1 cellular context compared by ENCODE assay signal in the genomic region with DNA sequence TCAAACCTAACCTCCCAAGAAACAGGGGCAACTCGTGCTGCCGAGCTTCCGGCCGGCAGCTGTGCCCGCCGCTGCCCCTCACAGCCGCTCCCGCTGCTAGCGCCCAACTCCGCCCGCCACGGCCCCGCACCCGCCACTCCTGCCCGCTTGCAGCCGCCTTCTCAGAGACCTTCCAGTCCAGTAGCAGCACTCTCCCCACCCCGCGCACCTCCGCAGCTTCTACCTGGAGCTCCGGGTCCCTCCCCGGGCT.
TF ChIP-seq lines count a peak whose summit lies in the region.

No MANE protein-coding gene starts in this region.

TF ChIP-seq in HepG2, 621 proteins besides CTCF, POLR2A, EP300 and RAD21 (continued from another document and continues in another):
- TF ChIP-seq TFAP4 (IDR thresholded peaks at IDR 0.05; ENCODE audit: borderline replicate concordance, low read depth) (no peak), SMAD9 (CRISPR knock-in tag; IDR thresholded peaks at IDR 0.05) (no peak; the same call in 1 of the 2 replicates), PHF20 (CRISPR knock-in tag; IDR thresholded peaks at IDR 0.05) (peak; percentile 78), RXRA (CRISPR knock-in tag; IDR thresholded peaks at IDR 0.05) (no peak), HNRNPL (IDR thresholded peaks at IDR 0.05; ENCODE audit: low read depth, low read length) (peak; percentile 80; the same call in 1 of the 2 replicates), CBFB (CRISPR knock-in tag; IDR thresholded peaks at IDR 0.05) (no peak), EEA1 (CRISPR knock-in tag; IDR thresholded peaks at IDR 0.05; ENCODE audit: borderline replicate concordance) (peak; percentile 25; the same call in 1 of the 2 replicates), GTF3A (CRISPR knock-in tag; conservative IDR thresholded peaks at IDR 0.05) (no peak), MXI1 (IDR thresholded peaks at IDR 0.05; ENCODE audit: borderline replicate concordance, low read depth, low read length) (no peak; the same call in 2 of the 3 replicates), BCL6 (CRISPR knock-in tag; IDR thresholded peaks at IDR 0.05) (no peak; the same call in 1 of the 2 replicates), ZNF292 (CRISPR knock-in tag; IDR thresholded peaks at IDR 0.05; ENCODE audit: borderline replicate concordance, low read depth) (peak; percentile 94; the same call in 1 of the 2 replicates), CCDC6 (CRISPR knock-in tag; IDR thresholded peaks at IDR 0.05) (no peak; the same call in 1 of the 2 replicates), KAT8 (CRISPR knock-in tag; IDR thresholded peaks at IDR 0.05) (no peak), PPARG (CRISPR knock-in tag; conservative IDR thresholded peaks at IDR 0.05) (no peak), KLF9 (CRISPR knock-in tag; IDR thresholded peaks at IDR 0.05; ENCODE audit: low read depth) (no peak), MEF2D (CRISPR knock-in tag; IDR thresholded peaks at IDR 0.05) (no peak), GMEB2 (CRISPR knock-in tag; IDR thresholded peaks at IDR 0.05; ENCODE audit: low read depth) (no peak), SNRNP70 (IDR thresholded peaks at IDR 0.05; ENCODE audit: low read depth, low read length) (no peak), PHF8 (CRISPR knock-in tag; IDR thresholded peaks at IDR 0.05) (peak; percentile 77; the same call in 1 of the 2 replicates), MXD4 (CRISPR knock-in tag; IDR thresholded peaks at IDR 0.05) (no peak), ZZZ3 (CRISPR knock-in tag; IDR thresholded peaks at IDR 0.05; ENCODE audit: borderline replicate concordance) (no peak), CERS6 (CRISPR knock-in tag; IDR thresholded peaks at IDR 0.05) (no peak), RBM22 (optimal IDR thresholded peaks at IDR 0.05; ENCODE audit: low read length) (no peak), HOXA3 (CRISPR knock-in tag; IDR thresholded peaks at IDR 0.05) (no peak), HES4 (CRISPR knock-in tag; IDR thresholded peaks at IDR 0.05; ENCODE audit: borderline replicate concordance) (no peak), TGIF2 (CRISPR knock-in tag; IDR thresholded peaks at IDR 0.05) (peak; percentile 74; the same call in 1 of the 2 replicates), ZNF7 (CRISPR knock-in tag; IDR thresholded peaks at IDR 0.05) (no peak), AFF4 (CRISPR knock-in tag; IDR thresholded peaks at IDR 0.05) (no peak), ZNF841 (CRISPR knock-in tag; IDR thresholded peaks at IDR 0.05; ENCODE audit: borderline replicate concordance) (no peak), ZNF720 (CRISPR knock-in tag; IDR thresholded peaks at IDR 0.05) (no peak), KDM6A (CRISPR knock-in tag; IDR thresholded peaks at IDR 0.05; ENCODE audit: low read depth) (no peak), SRSF4 (IDR thresholded peaks at IDR 0.05; ENCODE audit: low read depth, low read length, poor library complexity, severe bottlenecking) (no peak), ZNF577 (CRISPR knock-in tag; IDR thresholded peaks at IDR 0.05; ENCODE audit: borderline replicate concordance, low read depth) (no peak), ZNF766 (CRISPR knock-in tag; IDR thresholded peaks at IDR 0.05; ENCODE audit: borderline replicate concordance) (peak; percentile 78; the same call in 1 of the 2 replicates), NR1H2 (CRISPR knock-in tag; IDR thresholded peaks at IDR 0.05; ENCODE audit: borderline replicate concordance, low read depth) (no peak), ZNF317 (CRISPR knock-in tag; IDR thresholded peaks at IDR 0.05) (no peak), STAT6 (CRISPR knock-in tag; IDR thresholded peaks at IDR 0.05; ENCODE audit: borderline replicate concordance) (no peak)
- TF ChIP-seq, protein P1, sequence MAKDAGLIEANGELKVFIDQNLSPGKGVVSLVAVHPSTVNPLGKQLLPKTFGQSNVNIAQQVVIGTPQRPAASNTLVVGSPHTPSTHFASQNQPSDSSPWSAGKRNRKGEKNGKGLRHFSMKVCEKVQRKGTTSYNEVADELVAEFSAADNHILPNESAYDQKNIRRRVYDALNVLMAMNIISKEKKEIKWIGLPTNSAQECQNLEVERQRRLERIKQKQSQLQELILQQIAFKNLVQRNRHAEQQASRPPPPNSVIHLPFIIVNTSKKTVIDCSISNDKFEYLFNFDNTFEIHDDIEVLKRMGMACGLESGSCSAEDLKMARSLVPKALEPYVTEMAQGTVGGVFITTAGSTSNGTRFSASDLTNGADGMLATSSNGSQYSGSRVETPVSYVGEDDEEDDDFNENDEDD (CRISPR knock-in tag; IDR thresholded peaks at IDR 0.05; ENCODE audit: borderline replicate concordance): no peak; the same call in 1 of the 2 replicates
- TF ChIP-seq, protein P2, sequence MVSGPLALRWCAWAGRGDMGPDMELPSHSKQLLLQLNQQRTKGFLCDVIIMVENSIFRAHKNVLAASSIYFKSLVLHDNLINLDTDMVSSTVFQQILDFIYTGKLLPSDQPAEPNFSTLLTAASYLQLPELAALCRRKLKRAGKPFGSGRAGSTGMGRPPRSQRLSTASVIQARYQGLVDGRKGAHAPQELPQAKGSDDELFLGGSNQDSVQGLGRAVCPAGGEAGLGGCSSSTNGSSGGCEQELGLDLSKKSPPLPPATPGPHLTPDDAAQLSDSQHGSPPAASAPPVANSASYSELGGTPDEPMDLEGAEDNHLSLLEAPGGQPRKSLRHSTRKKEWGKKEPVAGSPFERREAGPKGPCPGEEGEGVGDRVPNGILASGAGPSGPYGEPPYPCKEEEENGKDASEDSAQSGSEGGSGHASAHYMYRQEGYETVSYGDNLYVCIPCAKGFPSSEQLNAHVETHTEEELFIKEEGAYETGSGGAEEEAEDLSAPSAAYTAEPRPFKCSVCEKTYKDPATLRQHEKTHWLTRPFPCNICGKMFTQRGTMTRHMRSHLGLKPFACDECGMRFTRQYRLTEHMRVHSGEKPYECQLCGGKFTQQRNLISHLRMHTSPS (CRISPR knock-in tag; IDR thresholded peaks at IDR 0.05; ENCODE audit: low read depth): no peak; the same call in 1 of the 2 replicates
- TF ChIP-seq, protein P3, sequence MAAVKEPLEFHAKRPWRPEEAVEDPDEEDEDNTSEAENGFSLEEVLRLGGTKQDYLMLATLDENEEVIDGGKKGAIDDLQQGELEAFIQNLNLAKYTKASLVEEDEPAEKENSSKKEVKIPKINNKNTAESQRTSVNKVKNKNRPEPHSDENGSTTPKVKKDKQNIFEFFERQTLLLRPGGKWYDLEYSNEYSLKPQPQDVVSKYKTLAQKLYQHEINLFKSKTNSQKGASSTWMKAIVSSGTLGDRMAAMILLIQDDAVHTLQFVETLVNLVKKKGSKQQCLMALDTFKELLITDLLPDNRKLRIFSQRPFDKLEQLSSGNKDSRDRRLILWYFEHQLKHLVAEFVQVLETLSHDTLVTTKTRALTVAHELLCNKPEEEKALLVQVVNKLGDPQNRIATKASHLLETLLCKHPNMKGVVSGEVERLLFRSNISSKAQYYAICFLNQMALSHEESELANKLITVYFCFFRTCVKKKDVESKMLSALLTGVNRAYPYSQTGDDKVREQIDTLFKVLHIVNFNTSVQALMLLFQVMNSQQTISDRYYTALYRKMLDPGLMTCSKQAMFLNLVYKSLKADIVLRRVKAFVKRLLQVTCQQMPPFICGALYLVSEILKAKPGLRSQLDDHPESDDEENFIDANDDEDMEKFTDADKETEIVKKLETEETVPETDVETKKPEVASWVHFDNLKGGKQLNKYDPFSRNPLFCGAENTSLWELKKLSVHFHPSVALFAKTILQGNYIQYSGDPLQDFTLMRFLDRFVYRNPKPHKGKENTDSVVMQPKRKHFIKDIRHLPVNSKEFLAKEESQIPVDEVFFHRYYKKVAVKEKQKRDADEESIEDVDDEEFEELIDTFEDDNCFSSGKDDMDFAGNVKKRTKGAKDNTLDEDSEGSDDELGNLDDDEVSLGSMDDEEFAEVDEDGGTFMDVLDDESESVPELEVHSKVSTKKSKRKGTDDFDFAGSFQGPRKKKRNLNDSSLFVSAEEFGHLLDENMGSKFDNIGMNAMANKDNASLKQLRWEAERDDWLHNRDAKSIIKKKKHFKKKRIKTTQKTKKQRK (IDR thresholded peaks at IDR 0.05; ENCODE audit: low read length): no peak
- TF ChIP-seq, protein P4, sequence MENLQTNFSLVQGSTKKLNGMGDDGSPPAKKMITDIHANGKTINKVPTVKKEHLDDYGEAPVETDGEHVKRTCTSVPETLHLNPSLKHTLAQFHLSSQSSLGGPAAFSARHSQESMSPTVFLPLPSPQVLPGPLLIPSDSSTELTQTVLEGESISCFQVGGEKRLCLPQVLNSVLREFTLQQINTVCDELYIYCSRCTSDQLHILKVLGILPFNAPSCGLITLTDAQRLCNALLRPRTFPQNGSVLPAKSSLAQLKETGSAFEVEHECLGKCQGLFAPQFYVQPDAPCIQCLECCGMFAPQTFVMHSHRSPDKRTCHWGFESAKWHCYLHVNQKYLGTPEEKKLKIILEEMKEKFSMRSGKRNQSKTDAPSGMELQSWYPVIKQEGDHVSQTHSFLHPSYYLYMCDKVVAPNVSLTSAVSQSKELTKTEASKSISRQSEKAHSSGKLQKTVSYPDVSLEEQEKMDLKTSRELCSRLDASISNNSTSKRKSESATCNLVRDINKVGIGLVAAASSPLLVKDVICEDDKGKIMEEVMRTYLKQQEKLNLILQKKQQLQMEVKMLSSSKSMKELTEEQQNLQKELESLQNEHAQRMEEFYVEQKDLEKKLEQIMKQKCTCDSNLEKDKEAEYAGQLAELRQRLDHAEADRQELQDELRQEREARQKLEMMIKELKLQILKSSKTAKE (CRISPR knock-in tag; IDR thresholded peaks at IDR 0.05; ENCODE audit: borderline replicate concordance): peak; percentile 53; the same call in 1 of the 2 replicates
- TF ChIP-seq, protein P5, sequence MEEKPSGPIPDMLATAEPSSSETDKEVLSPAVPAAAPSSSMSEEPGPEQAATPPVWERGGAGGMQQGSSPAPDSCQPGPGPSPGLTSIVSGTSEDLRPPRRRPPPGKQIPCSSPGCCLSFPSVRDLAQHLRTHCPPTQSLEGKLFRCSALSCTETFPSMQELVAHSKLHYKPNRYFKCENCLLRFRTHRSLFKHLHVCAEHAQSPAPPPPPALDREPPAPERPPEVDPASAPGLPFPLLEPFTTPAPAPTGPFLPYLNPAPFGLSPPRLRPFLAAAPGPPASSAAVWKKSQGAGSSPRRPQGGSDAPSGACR (CRISPR knock-in tag; IDR thresholded peaks at IDR 0.05): peak; percentile 47; the same call in 1 of the 2 replicates
